Comparison of ENCODE assay signal across 8 cellular contexts in the genomic region with DNA sequence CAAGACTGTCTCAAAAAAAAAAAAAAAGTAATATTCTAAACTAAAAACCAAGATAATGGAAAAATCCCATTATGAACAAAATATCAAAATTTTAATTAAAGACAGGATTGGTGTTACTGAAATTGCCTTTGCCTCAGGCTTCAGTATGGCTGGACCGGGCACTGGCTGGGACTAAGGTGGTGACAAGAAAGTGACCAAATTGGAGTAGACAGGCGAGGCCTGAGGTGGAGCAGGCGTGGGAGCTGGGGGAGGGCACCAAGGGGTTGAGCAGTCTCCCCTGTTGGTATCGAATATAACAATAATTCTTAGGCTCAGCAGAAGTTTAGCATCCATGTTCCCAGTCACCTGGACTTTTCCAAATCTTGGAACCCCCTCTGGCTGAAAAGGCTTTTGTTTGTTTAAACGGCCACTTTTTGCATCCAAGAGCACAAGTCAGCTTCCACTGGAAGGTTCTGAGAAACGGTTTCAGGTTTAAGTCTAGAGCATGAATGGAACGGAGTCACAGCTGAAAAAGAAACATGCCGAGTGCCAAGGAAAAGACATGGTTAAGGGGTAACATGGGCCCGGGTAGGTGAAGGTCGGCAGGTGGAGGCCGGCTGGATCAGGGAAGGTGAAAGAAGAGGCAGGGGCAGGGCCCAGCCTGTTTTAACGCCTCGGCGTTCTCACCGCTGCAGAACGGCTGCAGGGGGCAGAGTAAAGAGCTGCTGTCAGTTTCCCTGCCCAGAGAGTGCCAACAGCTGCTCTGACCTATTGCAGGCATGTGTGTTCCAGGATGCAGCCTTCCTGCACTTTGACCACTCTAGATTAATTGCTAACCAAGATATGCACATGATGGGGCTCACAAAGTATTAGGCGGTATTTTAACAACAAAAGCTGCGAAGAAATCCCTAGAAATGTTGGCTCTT. TPM values are rescaled to one million over a fixed set of nuclear protein-coding genes. Genes with fewer than 3 reads are reported as not detected.
DNase-seq lines count a peak whose midpoint lies in the region; ATAC-seq and TF ChIP-seq lines count a peak whose summit lies in the region.

No MANE protein-coding gene starts in this region.

- WGBS in right lobe of liver (ENCODE audit: insufficient coverage, low coverage, low lambda C conversion rate, missing lambda C conversion rate): 21% methylated on average over 17 of the region's 18 CpGs

- peak; percentile 72 for DNase-seq in NCI-H1092 (lab: John Stamatoyannopoulos, UW)
- peak; percentile 60 for DNase-seq in WTC11 (ENCODE audit: low spot score)
- peak; percentile 79 to 91 (median 89) for DNase-seq in right lobe of liver
- peak; percentile 19 for DNase-seq in stimulated activated CD8-positive, alpha-beta memory T cell treated with anti-CD3 and anti-CD28 coated beads, Interleukin-12 subunit alpha, Interleukin-12 subunit beta, amount 100 ng/mL, for 1 hour (ENCODE audit: low read depth)
- no peak for DNase-seq in superior temporal gyrus (ENCODE audit: extremely low spot score)

- TF ChIP-seq POLR2A in right lobe of liver (IDR thresholded peaks at IDR 0.05): peak; percentile 85

- CTCF ChIA-PET in WTC11 (lab: Charles Lee): interaction anchor here (0.6 to 2.1 kb wide), 13 partner anchors 9 to 1375 kb away, joined by 3 to 11 read pairs (median 4); no protein-coding TSS in a partner anchor

- peak overlapping the region; percentile 1 to 69 (median 28) for H3K4me3 ChIP-seq in right lobe of liver

- TF ChIP-seq CTCF in WTC11 (IDR thresholded peaks at IDR 0.05) (no peak), right lobe of liver (IDR thresholded peaks at IDR 0.05) (peak; percentile 9 to 47 (median 34))

- H3K36me3 Mint-ChIP-seq in WTC11: peaks cover 5% of the 10 kb centered on the region; the same call in 1 of the 2 replicates
- H3K36me3 Mint-ChIP-seq in dendritic cell treated with granulocyte-macrophage colony-stimulating factor and Interleukin-4, amounts not matched to agents 40 ng/mL and 50 ng/mL, for 4 days (ENCODE audit: low read depth): peaks cover 6% of the 10 kb centered on the region

- H3K9me3 Mint-ChIP-seq in WTC11: no peaks in the 10 kb centered on the region
- H3K9me3 Mint-ChIP-seq in dendritic cell treated with granulocyte-macrophage colony-stimulating factor and Interleukin-4, amounts not matched to agents 40 ng/mL and 50 ng/mL, for 4 days: no peaks in the 10 kb centered on the region

- peak overlapping the region; percentile 50; the same call in 1 of the 2 replicates for H3K27ac Mint-ChIP-seq in WTC11
- H3K27ac Mint-ChIP-seq in dendritic cell treated with granulocyte-macrophage colony-stimulating factor and Interleukin-4, amounts not matched to agents 40 ng/mL and 50 ng/mL, for 4 days: peak overlapping the region; percentile 90

- POLR2A ChIA-PET in WTC11 (lab: Charles Lee): interaction anchor here (0.8 kb wide), 2 partner anchors 352 to 375 kb away, joined by 3 read pairs; no protein-coding TSS in a partner anchor

- peak overlapping the region; percentile 45 to 94 (median 87) for H3K27ac ChIP-seq in right lobe of liver

- intact Hi-C loops in dendritic cell treated with granulocyte-macrophage colony-stimulating factor and Interleukin-4, amounts not matched to agents 40 ng/mL and 50 ng/mL, for 4 days (cut with micrococcal nuclease): loop anchor here (5.0 kb wide), 1 partner anchor 103 kb away; the partner anchor contains the start of gene TM9SF2
- intact Hi-C loops in right lobe of liver (cut with DNase I): no loop called here

- peaks cover 0 to 23% (median 5%) of the 10 kb centered on the region in 4 donors for H3K4me1 ChIP-seq in right lobe of liver

- H3K27me3 ChIP-seq in right lobe of liver: no peaks in the 10 kb centered on the region

- ATAC-seq in GM18499 (IDR thresholded peaks at IDR 0.05; ENCODE audit: insufficient read depth, unreplicated experiment): peak; percentile 42
- peak; percentile 59 for ATAC-seq in HG02623 (IDR thresholded peaks at IDR 0.05; ENCODE audit: unreplicated experiment)
- ATAC-seq in WTC11: peak; percentile 67
- ATAC-seq in right lobe of liver: peak; percentile 80 to 88 (median 82)

- peak overlapping the region; percentile 77 for H3K4me3 Mint-ChIP-seq in WTC11
- H3K4me3 Mint-ChIP-seq in dendritic cell treated with granulocyte-macrophage colony-stimulating factor and Interleukin-4, amounts not matched to agents 40 ng/mL and 50 ng/mL, for 4 days: peak overlapping the region; percentile 81

- peaks cover 32% of the 10 kb centered on the region for H3K4me1 Mint-ChIP-seq in WTC11
- peaks cover 21% of the 10 kb centered on the region for H3K4me1 Mint-ChIP-seq in dendritic cell treated with granulocyte-macrophage colony-stimulating factor and Interleukin-4, amounts not matched to agents 40 ng/mL and 50 ng/mL, for 4 days (ENCODE audit: low read depth)

- H3K27me3 Mint-ChIP-seq in WTC11 (ENCODE audit: low read depth): no peaks in the 10 kb centered on the region
- peaks cover 25% of the 10 kb centered on the region for H3K27me3 Mint-ChIP-seq in dendritic cell treated with granulocyte-macrophage colony-stimulating factor and Interleukin-4, amounts not matched to agents 40 ng/mL and 50 ng/mL, for 4 days

- H3K9me3 ChIP-seq in right lobe of liver: no peaks in the 10 kb centered on the region

- no peaks in the 10 kb centered on the region for H3K36me3 ChIP-seq in right lobe of liver

TF ChIP-seq in WTC11, 78 proteins besides CTCF, POLR2A, EP300 and RAD21:
- TF ChIP-seq, protein P1, sequence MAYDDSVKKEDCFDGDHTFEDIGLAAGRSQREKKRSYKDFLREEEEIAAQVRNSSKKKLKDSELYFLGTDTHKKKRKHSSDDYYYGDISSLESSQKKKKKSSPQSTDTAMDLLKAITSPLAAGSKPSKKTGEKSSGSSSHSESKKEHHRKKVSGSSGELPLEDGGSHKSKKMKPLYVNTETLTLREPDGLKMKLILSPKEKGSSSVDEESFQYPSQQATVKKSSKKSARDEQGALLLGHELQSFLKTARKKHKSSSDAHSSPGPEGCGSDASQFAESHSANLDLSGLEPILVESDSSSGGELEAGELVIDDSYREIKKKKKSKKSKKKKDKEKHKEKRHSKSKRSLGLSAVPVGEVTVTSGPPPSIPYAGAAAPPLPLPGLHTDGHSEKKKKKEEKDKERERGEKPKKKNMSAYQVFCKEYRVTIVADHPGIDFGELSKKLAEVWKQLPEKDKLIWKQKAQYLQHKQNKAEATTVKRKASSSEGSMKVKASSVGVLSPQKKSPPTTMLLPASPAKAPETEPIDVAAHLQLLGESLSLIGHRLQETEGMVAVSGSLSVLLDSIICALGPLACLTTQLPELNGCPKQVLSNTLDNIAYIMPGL (CRISPR knock-in tag; IDR thresholded peaks at IDR 0.05): no peak
- TF ChIP-seq PRDM15 (CRISPR knock-in tag; IDR thresholded peaks at IDR 0.05) (no peak), ZNF263 (CRISPR knock-in tag; IDR thresholded peaks at IDR 0.05; ENCODE audit: low read depth) (no peak), NR3C1 (CRISPR knock-in tag; conservative IDR thresholded peaks at IDR 0.05; ENCODE audit: low read depth) (no peak), TCF7 (CRISPR knock-in tag; IDR thresholded peaks at IDR 0.05; ENCODE audit: low read depth) (no peak), ZNF671 (CRISPR knock-in tag; IDR thresholded peaks at IDR 0.05) (no peak), ZNF396 (CRISPR knock-in tag; IDR thresholded peaks at IDR 0.05; ENCODE audit: borderline replicate concordance) (no peak), NFYB (CRISPR knock-in tag; conservative IDR thresholded peaks at IDR 0.05; ENCODE audit: low read depth) (no peak)
- TF ChIP-seq, protein P2, sequence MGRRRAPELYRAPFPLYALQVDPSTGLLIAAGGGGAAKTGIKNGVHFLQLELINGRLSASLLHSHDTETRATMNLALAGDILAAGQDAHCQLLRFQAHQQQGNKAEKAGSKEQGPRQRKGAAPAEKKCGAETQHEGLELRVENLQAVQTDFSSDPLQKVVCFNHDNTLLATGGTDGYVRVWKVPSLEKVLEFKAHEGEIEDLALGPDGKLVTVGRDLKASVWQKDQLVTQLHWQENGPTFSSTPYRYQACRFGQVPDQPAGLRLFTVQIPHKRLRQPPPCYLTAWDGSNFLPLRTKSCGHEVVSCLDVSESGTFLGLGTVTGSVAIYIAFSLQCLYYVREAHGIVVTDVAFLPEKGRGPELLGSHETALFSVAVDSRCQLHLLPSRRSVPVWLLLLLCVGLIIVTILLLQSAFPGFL (CRISPR knock-in tag; IDR thresholded peaks at IDR 0.05; ENCODE audit: borderline replicate concordance): no peak
- TF ChIP-seq, protein P3, sequence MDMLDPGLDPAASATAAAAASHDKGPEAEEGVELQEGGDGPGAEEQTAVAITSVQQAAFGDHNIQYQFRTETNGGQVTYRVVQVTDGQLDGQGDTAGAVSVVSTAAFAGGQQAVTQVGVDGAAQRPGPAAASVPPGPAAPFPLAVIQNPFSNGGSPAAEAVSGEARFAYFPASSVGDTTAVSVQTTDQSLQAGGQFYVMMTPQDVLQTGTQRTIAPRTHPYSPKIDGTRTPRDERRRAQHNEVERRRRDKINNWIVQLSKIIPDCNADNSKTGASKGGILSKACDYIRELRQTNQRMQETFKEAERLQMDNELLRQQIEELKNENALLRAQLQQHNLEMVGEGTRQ (CRISPR knock-in tag; IDR thresholded peaks at IDR 0.05): no peak

RNA-seq across cellular contexts. Expression of gene CLYBL, which starts 0.8 kb away (rescaled TPM):
- total RNA-seq in WTC11 (2021) (8.8 to 17.3 TPM (median 14.7 TPM) in 3 replicates), right lobe of liver (10 to 100 TPM; 38.1 to 56.8 (median 46.4) TPM)
